25 cellular contexts compared by ENCODE assay signal in the genomic region with DNA sequence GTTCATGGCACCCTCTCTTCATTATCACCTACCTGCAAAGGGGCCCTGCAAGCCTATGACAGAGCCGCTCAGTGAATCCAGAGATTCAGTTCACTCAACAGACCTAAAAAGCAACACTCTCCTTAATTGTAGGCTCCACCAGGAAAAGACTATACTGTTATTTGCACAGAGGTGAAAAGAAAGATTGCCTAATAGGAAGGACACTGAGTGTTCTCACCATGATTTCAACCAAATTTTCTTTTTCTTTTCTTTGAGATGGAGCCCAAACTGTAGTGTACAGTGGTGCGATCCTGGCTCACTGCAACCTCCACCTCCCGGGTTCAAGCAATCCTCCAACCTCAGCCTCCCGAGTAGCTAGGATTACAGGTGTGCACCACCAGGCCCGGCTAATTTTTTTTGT.
A peak's percentile ranks its signal among the peaks of the same experiment; 100 is the strongest.
DNase-seq lines count a peak whose midpoint lies in the region; ATAC-seq, FAIRE-seq and TF ChIP-seq lines count a peak whose summit lies in the region.
"Had no signal": no experiment of that assay in that cellular context is flagged by ENCODE, and none has a peak within 500 bp of the region (broad histone marks: within the 10 kb centered on the region; RNA-seq: fewer than 3 reads in every experiment).

No MANE protein-coding gene starts in this region.

- H3K9me3 ChIP-seq in HepG2 (ENCODE audit: low read length) (no peaks in the 10 kb centered on the region), right lobe of liver (no peaks in the 10 kb centered on the region), H1 (ENCODE audit: insufficient read depth in 2 of 2, low read depth in 1 of 2, low read length in 1 of 2) (no peaks in the 10 kb centered on the region), smooth muscle cell (replicated peaks; ENCODE audit: low read depth) (no peaks in the 10 kb centered on the region)
- H3K9me3 ChIP-seq: BE2C, BLaER1 had no signal

- TF ChIP-seq CTCF in HepG2 (CRISPR knock-in tag; IDR thresholded peaks at IDR 0.05) = no peak
- TF ChIP-seq CTCF in right lobe of liver (IDR thresholded peaks at IDR 0.05) = no peak
- TF ChIP-seq CTCF in H1 (IDR thresholded peaks at IDR 0.05; ENCODE audit: control extremely low read depth in 1 of 3, insufficient read depth in 1 of 3, low read depth in 1 of 3, low read length in 3 of 3) = no peak
- no peak for TF ChIP-seq CTCF in smooth muscle cell (IDR thresholded peaks at IDR 0.05; ENCODE audit: borderline replicate concordance, insufficient read depth, poor library complexity, severe bottlenecking)

- H3K79me2 ChIP-seq in HepG2 (ENCODE audit: insufficient read depth, low read length) (no peaks in the 10 kb centered on the region), H1 (ENCODE audit: control insufficient read depth in 1 of 2, insufficient read depth in 2 of 2, low read length in 2 of 2) (peaks cover 0 to 4% of the 10 kb centered on the region in 2 experiments; a peak in 1 of 4 replicates), smooth muscle cell (ENCODE audit: low read depth) (no peaks in the 10 kb centered on the region)

- 98% methylated on average over 5 of the region's 5 CpGs for WGBS in HepG2 (ENCODE audit: low lambda C conversion rate)
- WGBS in right lobe of liver (ENCODE audit: insufficient coverage, low coverage, low lambda C conversion rate, missing lambda C conversion rate) = 95% methylated on average over 4 of the region's 5 CpGs
- WGBS in H1 (ENCODE audit: extremely low coverage in 1 of 2, insufficient coverage in 1 of 2, insufficient read length in 1 of 2, insufficient replicate concordance in 2 of 2, low coverage in 1 of 2, low lambda C conversion rate in 2 of 2, missing lambda C conversion rate in 1 of 2), 2 experiments = 85% methylated on average over 5 of the region's 5 CpGs; no CpG with 5 or more reads in 1 of the 2 experiments
- WGBS in smooth muscle cell (ENCODE audit: low lambda C conversion rate) = 95% methylated on average over 5 of the region's 5 CpGs

- H2AK5ac ChIP-seq in H1 (ENCODE audit: low read depth, low read length) = no peak overlapping the region

- in situ Hi-C loops in HepG2 (cut with HindIII; ENCODE audit: extremely low pct_ligation_motif_present, low pct_unique_long_range_greater_than_20kb) = loop anchor here (5.0 kb wide), 1 partner anchor 223 kb away; no protein-coding TSS in a partner anchor

- 0 out of 5 replicates have a peak, but pooled peaks cover 0 to 5% of the 10 kb centered on the region in 2 experiments for H3K36me3 ChIP-seq in HepG2 (replicated peaks in 1 of 2; ENCODE audit: control insufficient read depth in 1 of 2, insufficient read depth in 2 of 2, low read length in 2 of 2)
- H3K36me3 ChIP-seq in right lobe of liver = no peaks in the 10 kb centered on the region
- no peaks in the 10 kb centered on the region for H3K36me3 ChIP-seq in H1 (ENCODE audit: control insufficient read depth in 2 of 4, insufficient read depth in 4 of 4, low read length in 3 of 4)
- no peaks in the 10 kb centered on the region for H3K36me3 ChIP-seq in smooth muscle cell (ENCODE audit: low read depth)
- H3K36me3 ChIP-seq: BE2C had no signal

- H3K79me1 ChIP-seq in H1 (ENCODE audit: low read depth, low read length) = no peaks in the 10 kb centered on the region; the same call in 1 of the 2 replicates

- DNase-seq in HepG2 (ENCODE audit: low spot score) (no peak), right lobe of liver (no peak), H1 (ENCODE audit: low read depth in 1 of 2, low spot score in 2 of 2) (no peak), smooth muscle cell (lab: John Stamatoyannopoulos, UW; ENCODE audit: unreplicated experiment) (no peak), NCI-H146 treated with DMSO at 0.1 percent for 48 hours (lab: John Stamatoyannopoulos, UW; ENCODE audit: unreplicated experiment) (no peak)
- no peak for DNase-seq in stimulated activated CD8-positive, alpha-beta memory T cell treated with anti-CD3 and anti-CD28 coated beads, Interleukin-4, amount 100 ng/mL, for 48 hours
- DNase-seq: ACHN; BE2C; C1 segment of cervical spinal cord; CD4-positive, alpha-beta memory T cell; CD4-positive, CD25-positive, alpha-beta regulatory T cell; CD8-positive, alpha-beta memory T cell; COR-L47; DMS 273 treated with DMSO at 0.1 percent for 48 hours; DMS153; DMS53; DMS79; DND-41; EL; GDM1 had no signal

- no peak overlapping the region for H4K8ac ChIP-seq in H1 (ENCODE audit: extremely low read depth, insufficient read depth, low read length)

- H3K14ac ChIP-seq in H1 (ENCODE audit: insufficient read length) = no peak overlapping the region

- no peak overlapping the region for H3K56ac ChIP-seq in H1 (replicated peaks; ENCODE audit: insufficient read length, low read depth, low read length)

- H3K27ac ChIP-seq in HepG2 (ENCODE audit: extremely low read length, insufficient read depth, low read length) (no peak overlapping the region), right lobe of liver (no peak overlapping the region), H1 (ENCODE audit: low read depth, low read length) (no peak overlapping the region), smooth muscle cell (ENCODE audit: low read depth) (peak overlapping the region; percentile 57)
- H3K27ac ChIP-seq: 22Rv1, BLaER1 had no signal

- no peak for TF ChIP-seq EP300 in HepG2 (IDR thresholded peaks at IDR 0.05; ENCODE audit: low read depth in 2 of 2, low read length in 2 of 2)
- no peak for TF ChIP-seq EP300 in HepG2 (CRISPR knock-in tag; IDR thresholded peaks at IDR 0.05; ENCODE audit: borderline replicate concordance)
- no peak for TF ChIP-seq EP300 in H1 (IDR thresholded peaks at IDR 0.05; ENCODE audit: borderline replicate concordance in 1 of 2, low read depth in 2 of 2, low read length in 2 of 2)

- POLR2A ChIA-PET in HepG2 (lab: Yijun Ruan, JAX) (interaction anchor here (1.1 kb wide), 1 partner anchor 50 kb away, joined by 3 read pairs; no protein-coding TSS in a partner anchor), H1 (lab: Charles Lee; ENCODE audit: partially characterized antibody) (no interaction called here)

- H3F3A ChIP-seq in smooth muscle cell (ENCODE audit: low read depth) = no peaks in the 10 kb centered on the region

- H2AFZ ChIP-seq in HepG2 (ENCODE audit: low read length) (no peak overlapping the region), H1 (ENCODE audit: low read length) (no peak overlapping the region), smooth muscle cell (ENCODE audit: low read depth) (no peak overlapping the region)

- ATAC-seq in HepG2 (no peak), right lobe of liver (no peak)
- ATAC-seq: GM12878 had no signal

- H3K4ac ChIP-seq in H1 (replicated peaks; ENCODE audit: insufficient read length, low read depth, low read length) = no peak overlapping the region

- H3K23me2 ChIP-seq in H1 (ENCODE audit: low read depth, low read length) = no peaks in the 10 kb centered on the region

- H3K4me3 ChIP-seq in HepG2 (replicated peaks in 1 of 3; ENCODE audit: insufficient read depth in 1 of 3, low read depth in 2 of 3, low read length in 3 of 3) (no peak overlapping the region), right lobe of liver (no peak overlapping the region), H1 (ENCODE audit: extremely low read depth in 1 of 4, insufficient read depth in 2 of 4, low read depth in 3 of 4, low read length in 4 of 4) (no peak overlapping the region), smooth muscle cell (no peak overlapping the region)
- H3K4me3 ChIP-seq: BLaER1, GM12878 had no signal

- intact Hi-C loops in HepG2 (cut with micrococcal nuclease; ENCODE audit: unreplicated experiment) (loop anchor here (5.0 kb wide), 2 partner anchors 148 to 603 kb away; a partner anchor contains a TSS), right lobe of liver (cut with DNase I) (loop anchor here in 1 of 2 donors (5.0 kb wide), 1 partner anchor 228 kb away; no protein-coding TSS in a partner anchor)

- no peak for TF ChIP-seq POLR2A in HepG2 (IDR thresholded peaks at IDR 0.05; ENCODE audit: insufficient read depth in 1 of 2, low read depth in 2 of 2, low read length in 2 of 2)
- no peak for TF ChIP-seq POLR2A in right lobe of liver (IDR thresholded peaks at IDR 0.05)
- TF ChIP-seq POLR2A in H1 (IDR thresholded peaks at IDR 0.05; ENCODE audit: control extremely low read depth in 1 of 2, low read depth in 2 of 2, low read length in 2 of 2) = no peak

- no peak for FAIRE-seq in HepG2 (lab: Jason Lieb, UNC)
- FAIRE-seq in H1 (lab: Jason Lieb, UNC) = no peak
- FAIRE-seq: GM12878, GM12892, GM18507 had no signal

- no peak overlapping the region for H4K5ac ChIP-seq in H1 (ENCODE audit: insufficient read length, low read depth, low read length)

- no peak overlapping the region for H2BK5ac ChIP-seq in H1 (ENCODE audit: low read depth, low read length)

- H3K4me2 ChIP-seq in HepG2 (ENCODE audit: low read depth, low read length) (no peak overlapping the region), H1 (ENCODE audit: insufficient read depth in 1 of 2, low read depth in 2 of 2, low read length in 2 of 2) (no peak overlapping the region; a peak in 1 of 4 replicates), smooth muscle cell (peak overlapping the region; percentile 71)
- H3K4me2 ChIP-seq: BLaER1 had no signal

- H3K23ac ChIP-seq in H1 (ENCODE audit: insufficient read length) = no peak overlapping the region

- no peak overlapping the region for H2BK20ac ChIP-seq in H1 (ENCODE audit: low read length)

- H2BK15ac ChIP-seq in H1 (ENCODE audit: low read length) = peak overlapping the region; percentile 9; the same call in 1 of the 2 replicates

- H3K4me1 ChIP-seq in HepG2 (ENCODE audit: insufficient read depth, low read length) = peaks cover 59% of the 10 kb centered on the region
- H3K4me1 ChIP-seq in right lobe of liver = peaks cover 0 to 25% (median 10%) of the 10 kb centered on the region in 4 donors
- peaks cover 8 to 34% (median 24%) of the 10 kb centered on the region in 4 experiments for H3K4me1 ChIP-seq in H1 (replicated peaks in 1 of 4; ENCODE audit: control insufficient read depth in 3 of 4, insufficient read depth in 4 of 4, low read length in 3 of 4)
- peaks cover 38% of the 10 kb centered on the region for H3K4me1 ChIP-seq in smooth muscle cell (ENCODE audit: low read depth)
- H3K4me1 ChIP-seq: BLaER1 had no signal

- no peaks in the 10 kb centered on the region for H4K20me1 ChIP-seq in HepG2 (ENCODE audit: insufficient read depth, low read length)
- H4K20me1 ChIP-seq in H1 (replicated peaks in 1 of 2; ENCODE audit: control insufficient read depth in 1 of 2, insufficient read depth in 2 of 2, low read length in 2 of 2) = peaks cover 0 to 1% of the 10 kb centered on the region in 2 experiments
- no peaks in the 10 kb centered on the region for H4K20me1 ChIP-seq in smooth muscle cell (ENCODE audit: low read depth)

- H2BK12ac ChIP-seq in H1 (ENCODE audit: low read depth, low read length) = no peak overlapping the region

- no peak for TF ChIP-seq RAD21 in HepG2 (CRISPR knock-in tag; IDR thresholded peaks at IDR 0.05)
- no peak for TF ChIP-seq RAD21 in H1 (IDR thresholded peaks at IDR 0.05 in 1 of 2, conservative IDR thresholded peaks at IDR 0.05 in 1 of 2; ENCODE audit: low read depth in 2 of 2, low read length in 2 of 2)

- no TSS peak for BruUV-seq in HepG2 (replicated peaks; lab: Mats Ljungman, UMichigan)

- no peak overlapping the region for H2BK120ac ChIP-seq in H1 (replicated peaks; ENCODE audit: low read depth, low read length)

- H3K27me3 ChIP-seq in HepG2 (ENCODE audit: control insufficient read depth in 1 of 2, insufficient read depth in 2 of 2, low read length in 2 of 2) (no peaks in the 10 kb centered on the region), right lobe of liver (no peaks in the 10 kb centered on the region), H1 (replicated peaks in 1 of 4; ENCODE audit: control insufficient read depth in 3 of 4, extremely low read depth in 1 of 4, insufficient read depth in 3 of 4, low read length in 3 of 4) (no peaks in the 10 kb centered on the region), smooth muscle cell (ENCODE audit: low read depth) (no peaks in the 10 kb centered on the region)
- H3K27me3 ChIP-seq: BE2C, BLaER1 had no signal

- H3K9ac ChIP-seq in HepG2 (ENCODE audit: insufficient read depth, low read depth, low read length) (no peak overlapping the region), H1 (replicated peaks in 1 of 4; ENCODE audit: extremely low read depth in 1 of 4, low read depth in 3 of 4, low read length in 3 of 4) (no peak overlapping the region), smooth muscle cell (ENCODE audit: low read depth) (no peak overlapping the region)
- H3K9ac ChIP-seq: BLaER1 had no signal

- CTCF ChIA-PET in HepG2 (lab: Yijun Ruan, JAX; ENCODE audit: low intra/inter-chr PET ratio, low total read pairs) = no interaction called here
- CTCF ChIA-PET in H1 (lab: Charles Lee; ENCODE audit: partially characterized antibody) = no interaction called here

- H4K91ac ChIP-seq in H1 (replicated peaks; ENCODE audit: insufficient read length, low read length) = no peak overlapping the region

- H3K18ac ChIP-seq in H1 (ENCODE audit: extremely low read depth, low read length) = peak overlapping the region; percentile 81; the same call in 1 of the 2 replicates
